In the genomic region with DNA sequence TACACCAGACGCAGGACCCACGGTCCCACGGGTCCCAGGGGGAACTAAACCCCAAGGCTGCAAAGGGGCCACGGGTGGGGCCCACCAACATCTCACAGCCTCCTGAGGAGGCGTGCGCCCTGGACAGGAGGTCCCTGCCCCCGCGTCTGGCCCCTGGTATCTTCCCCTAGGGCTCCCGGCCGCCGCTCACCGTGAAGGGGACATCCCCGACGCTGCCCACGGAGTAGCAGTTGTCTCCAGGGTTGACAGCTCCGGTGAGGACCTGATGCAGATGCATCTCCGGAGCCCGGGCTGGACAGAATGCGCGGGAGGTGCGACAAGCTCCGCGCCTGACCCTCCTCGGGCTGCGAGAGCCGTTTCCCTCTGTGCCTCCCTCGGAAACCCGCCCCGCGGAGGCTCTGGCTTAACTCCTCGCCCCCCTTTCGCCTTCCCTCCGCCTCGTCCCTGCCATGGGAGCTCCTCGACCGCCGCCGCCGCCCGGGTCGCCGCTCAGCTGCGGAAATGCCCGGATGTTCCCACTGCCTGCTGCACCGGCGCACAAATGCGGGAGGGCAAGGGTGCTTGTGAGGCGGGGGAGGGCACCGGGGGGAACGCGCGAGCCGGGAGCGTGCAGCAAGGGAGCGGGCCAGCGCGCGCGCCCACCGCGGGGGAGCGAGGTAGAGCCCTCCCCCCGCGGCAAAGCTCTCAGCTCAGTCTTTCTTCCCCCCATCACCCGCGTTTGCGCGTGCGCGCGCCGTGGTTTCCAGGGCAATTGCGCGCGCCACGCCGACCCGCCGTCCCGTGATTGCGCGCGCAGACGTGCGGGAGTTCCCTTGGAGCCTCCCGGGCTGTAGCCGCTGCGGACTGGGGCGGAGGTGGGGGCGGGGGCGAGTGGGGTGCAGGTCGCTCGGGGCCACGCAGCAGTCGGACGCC, we compare ENCODE assay signal across 1 cellular context.
A peak's percentile ranks its signal among the peaks of the same experiment; 100 is the strongest.
TF ChIP-seq lines count a peak whose summit lies in the region.

A gene with protein sequence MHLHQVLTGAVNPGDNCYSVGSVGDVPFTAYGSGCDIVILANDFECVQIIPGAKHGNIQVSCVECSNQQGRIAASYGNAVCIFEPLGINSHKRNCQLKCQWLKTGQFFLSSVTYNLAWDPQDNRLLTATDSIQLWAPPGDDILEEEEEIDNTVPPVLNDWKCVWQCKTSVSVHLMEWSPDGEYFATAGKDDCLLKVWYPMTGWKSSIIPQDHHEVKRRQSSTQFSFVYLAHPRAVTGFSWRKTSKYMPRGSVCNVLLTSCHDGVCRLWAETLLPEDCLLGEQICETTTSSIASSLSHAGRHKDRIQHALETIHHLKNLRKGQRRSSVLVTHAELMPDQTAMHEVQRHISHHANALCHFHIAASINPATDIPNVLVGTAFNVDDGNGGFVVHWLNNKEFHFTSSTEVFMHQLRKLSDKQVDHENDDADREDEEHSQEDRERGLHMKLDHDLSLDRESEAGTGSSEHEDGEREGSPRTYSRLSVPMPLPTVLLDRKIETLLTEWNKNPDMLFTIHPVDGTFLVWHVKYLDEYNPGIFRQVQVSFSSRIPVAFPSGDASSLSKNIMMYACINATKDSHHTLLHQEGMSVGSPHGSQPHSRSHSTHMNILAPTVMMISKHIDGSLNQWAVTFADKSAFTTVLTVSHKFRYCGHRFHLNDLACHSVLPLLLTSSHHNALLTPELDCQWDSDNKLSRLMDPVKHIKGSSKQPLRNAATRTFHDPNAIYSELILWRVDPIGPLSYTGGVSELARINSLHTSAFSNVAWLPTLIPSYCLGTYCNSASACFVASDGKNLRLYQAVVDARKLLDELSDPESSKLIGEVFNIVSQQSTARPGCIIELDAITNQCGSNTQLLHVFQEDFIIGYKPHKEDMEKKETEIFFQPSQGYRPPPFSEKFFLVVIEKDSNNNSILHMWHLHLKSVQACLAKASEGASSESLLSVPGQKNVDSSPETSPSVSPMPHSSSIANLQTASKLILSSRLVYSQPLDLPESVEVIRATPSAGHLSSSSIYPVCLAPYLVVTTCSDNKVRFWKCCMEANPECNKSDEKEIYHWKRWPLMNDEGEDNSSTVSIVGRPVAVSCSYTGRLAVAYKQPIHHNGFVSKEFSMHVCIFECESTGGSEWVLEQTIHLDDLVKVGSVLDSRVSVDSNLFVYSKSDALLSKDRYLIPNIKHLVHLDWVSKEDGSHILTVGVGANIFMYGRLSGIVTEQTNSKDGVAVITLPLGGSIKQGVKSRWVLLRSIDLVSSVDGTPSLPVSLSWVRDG (N-terminal part only) (minus strand): TSS at position 503 of the 912 bp plus-strand sequence. CDS start 226 bp downstream, at position 277.

TF ChIP-seq in HepG2, 621 proteins besides CTCF, POLR2A, EP300 and RAD21 (continued from another document and continues in another):
- TF ChIP-seq, protein P1, sequence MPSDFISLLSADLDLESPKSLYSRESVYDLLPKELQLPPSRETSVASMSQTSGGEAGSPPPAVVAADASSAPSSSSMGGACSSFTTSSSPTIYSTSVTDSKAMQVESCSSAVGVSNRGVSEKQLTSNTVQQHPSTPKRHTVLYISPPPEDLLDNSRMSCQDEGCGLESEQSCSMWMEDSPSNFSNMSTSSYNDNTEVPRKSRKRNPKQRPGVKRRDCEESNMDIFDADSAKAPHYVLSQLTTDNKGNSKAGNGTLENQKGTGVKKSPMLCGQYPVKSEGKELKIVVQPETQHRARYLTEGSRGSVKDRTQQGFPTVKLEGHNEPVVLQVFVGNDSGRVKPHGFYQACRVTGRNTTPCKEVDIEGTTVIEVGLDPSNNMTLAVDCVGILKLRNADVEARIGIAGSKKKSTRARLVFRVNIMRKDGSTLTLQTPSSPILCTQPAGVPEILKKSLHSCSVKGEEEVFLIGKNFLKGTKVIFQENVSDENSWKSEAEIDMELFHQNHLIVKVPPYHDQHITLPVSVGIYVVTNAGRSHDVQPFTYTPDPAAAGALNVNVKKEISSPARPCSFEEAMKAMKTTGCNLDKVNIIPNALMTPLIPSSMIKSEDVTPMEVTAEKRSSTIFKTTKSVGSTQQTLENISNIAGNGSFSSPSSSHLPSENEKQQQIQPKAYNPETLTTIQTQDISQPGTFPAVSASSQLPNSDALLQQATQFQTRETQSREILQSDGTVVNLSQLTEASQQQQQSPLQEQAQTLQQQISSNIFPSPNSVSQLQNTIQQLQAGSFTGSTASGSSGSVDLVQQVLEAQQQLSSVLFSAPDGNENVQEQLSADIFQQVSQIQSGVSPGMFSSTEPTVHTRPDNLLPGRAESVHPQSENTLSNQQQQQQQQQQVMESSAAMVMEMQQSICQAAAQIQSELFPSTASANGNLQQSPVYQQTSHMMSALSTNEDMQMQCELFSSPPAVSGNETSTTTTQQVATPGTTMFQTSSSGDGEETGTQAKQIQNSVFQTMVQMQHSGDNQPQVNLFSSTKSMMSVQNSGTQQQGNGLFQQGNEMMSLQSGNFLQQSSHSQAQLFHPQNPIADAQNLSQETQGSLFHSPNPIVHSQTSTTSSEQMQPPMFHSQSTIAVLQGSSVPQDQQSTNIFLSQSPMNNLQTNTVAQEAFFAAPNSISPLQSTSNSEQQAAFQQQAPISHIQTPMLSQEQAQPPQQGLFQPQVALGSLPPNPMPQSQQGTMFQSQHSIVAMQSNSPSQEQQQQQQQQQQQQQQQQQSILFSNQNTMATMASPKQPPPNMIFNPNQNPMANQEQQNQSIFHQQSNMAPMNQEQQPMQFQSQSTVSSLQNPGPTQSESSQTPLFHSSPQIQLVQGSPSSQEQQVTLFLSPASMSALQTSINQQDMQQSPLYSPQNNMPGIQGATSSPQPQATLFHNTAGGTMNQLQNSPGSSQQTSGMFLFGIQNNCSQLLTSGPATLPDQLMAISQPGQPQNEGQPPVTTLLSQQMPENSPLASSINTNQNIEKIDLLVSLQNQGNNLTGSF (CRISPR knock-in tag; IDR thresholded peaks at IDR 0.05), result no peak
- no peak for TF ChIP-seq HOXA3 (CRISPR knock-in tag; IDR thresholded peaks at IDR 0.05)
- TF ChIP-seq NFIC (IDR thresholded peaks at IDR 0.05; ENCODE audit: low read length), result no peak
- no peak for TF ChIP-seq CBX5 (CRISPR knock-in tag; IDR thresholded peaks at IDR 0.05; ENCODE audit: borderline replicate concordance)
- no peak for TF ChIP-seq ZNF282 (IDR thresholded peaks at IDR 0.05; ENCODE audit: partially characterized antibody)
- TF ChIP-seq, protein P2, sequence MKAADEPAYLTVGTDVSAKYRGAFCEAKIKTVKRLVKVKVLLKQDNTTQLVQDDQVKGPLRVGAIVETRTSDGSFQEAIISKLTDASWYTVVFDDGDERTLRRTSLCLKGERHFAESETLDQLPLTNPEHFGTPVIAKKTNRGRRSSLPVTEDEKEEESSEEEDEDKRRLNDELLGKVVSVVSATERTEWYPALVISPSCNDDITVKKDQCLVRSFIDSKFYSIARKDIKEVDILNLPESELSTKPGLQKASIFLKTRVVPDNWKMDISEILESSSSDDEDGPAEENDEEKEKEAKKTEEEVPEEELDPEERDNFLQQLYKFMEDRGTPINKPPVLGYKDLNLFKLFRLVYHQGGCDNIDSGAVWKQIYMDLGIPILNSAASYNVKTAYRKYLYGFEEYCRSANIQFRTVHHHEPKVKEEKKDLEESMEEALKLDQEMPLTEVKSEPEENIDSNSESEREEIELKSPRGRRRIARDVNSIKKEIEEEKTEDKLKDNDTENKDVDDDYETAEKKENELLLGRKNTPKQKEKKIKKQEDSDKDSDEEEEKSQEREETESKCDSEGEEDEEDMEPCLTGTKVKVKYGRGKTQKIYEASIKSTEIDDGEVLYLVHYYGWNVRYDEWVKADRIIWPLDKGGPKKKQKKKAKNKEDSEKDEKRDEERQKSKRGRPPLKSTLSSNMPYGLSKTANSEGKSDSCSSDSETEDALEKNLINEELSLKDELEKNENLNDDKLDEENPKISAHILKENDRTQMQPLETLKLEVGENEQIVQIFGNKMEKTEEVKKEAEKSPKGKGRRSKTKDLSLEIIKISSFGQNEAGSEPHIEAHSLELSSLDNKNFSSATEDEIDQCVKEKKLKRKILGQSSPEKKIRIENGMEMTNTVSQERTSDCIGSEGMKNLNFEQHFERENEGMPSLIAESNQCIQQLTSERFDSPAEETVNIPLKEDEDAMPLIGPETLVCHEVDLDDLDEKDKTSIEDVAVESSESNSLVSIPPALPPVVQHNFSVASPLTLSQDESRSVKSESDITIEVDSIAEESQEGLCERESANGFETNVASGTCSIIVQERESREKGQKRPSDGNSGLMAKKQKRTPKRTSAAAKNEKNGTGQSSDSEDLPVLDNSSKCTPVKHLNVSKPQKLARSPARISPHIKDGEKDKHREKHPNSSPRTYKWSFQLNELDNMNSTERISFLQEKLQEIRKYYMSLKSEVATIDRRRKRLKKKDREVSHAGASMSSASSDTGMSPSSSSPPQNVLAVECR (CRISPR knock-in tag; IDR thresholded peaks at IDR 0.05; ENCODE audit: borderline replicate concordance), result peak; percentile 81
- TF ChIP-seq ZKSCAN1 (IDR thresholded peaks at IDR 0.05; ENCODE audit: low read length), result no peak
- no peak for TF ChIP-seq ZNF720 (CRISPR knock-in tag; IDR thresholded peaks at IDR 0.05)
- TF ChIP-seq, protein P3, sequence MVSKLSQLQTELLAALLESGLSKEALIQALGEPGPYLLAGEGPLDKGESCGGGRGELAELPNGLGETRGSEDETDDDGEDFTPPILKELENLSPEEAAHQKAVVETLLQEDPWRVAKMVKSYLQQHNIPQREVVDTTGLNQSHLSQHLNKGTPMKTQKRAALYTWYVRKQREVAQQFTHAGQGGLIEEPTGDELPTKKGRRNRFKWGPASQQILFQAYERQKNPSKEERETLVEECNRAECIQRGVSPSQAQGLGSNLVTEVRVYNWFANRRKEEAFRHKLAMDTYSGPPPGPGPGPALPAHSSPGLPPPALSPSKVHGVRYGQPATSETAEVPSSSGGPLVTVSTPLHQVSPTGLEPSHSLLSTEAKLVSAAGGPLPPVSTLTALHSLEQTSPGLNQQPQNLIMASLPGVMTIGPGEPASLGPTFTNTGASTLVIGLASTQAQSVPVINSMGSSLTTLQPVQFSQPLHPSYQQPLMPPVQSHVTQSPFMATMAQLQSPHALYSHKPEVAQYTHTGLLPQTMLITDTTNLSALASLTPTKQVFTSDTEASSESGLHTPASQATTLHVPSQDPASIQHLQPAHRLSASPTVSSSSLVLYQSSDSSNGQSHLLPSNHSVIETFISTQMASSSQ (IDR thresholded peaks at IDR 0.05; ENCODE audit: low read depth), result no peak
- TF ChIP-seq, protein P3 (CRISPR knock-in tag; IDR thresholded peaks at IDR 0.05; ENCODE audit: borderline replicate concordance), result 0 out of 2 replicates have a peak, but pooled peaks have one; percentile 18
- TF ChIP-seq, protein P4, sequence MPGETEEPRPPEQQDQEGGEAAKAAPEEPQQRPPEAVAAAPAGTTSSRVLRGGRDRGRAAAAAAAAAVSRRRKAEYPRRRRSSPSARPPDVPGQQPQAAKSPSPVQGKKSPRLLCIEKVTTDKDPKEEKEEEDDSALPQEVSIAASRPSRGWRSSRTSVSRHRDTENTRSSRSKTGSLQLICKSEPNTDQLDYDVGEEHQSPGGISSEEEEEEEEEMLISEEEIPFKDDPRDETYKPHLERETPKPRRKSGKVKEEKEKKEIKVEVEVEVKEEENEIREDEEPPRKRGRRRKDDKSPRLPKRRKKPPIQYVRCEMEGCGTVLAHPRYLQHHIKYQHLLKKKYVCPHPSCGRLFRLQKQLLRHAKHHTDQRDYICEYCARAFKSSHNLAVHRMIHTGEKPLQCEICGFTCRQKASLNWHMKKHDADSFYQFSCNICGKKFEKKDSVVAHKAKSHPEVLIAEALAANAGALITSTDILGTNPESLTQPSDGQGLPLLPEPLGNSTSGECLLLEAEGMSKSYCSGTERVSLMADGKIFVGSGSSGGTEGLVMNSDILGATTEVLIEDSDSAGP (CRISPR knock-in tag; IDR thresholded peaks at IDR 0.05; ENCODE audit: borderline replicate concordance), result peak; percentile 84; the same call in 1 of the 2 replicates
- TF ChIP-seq, protein P5, sequence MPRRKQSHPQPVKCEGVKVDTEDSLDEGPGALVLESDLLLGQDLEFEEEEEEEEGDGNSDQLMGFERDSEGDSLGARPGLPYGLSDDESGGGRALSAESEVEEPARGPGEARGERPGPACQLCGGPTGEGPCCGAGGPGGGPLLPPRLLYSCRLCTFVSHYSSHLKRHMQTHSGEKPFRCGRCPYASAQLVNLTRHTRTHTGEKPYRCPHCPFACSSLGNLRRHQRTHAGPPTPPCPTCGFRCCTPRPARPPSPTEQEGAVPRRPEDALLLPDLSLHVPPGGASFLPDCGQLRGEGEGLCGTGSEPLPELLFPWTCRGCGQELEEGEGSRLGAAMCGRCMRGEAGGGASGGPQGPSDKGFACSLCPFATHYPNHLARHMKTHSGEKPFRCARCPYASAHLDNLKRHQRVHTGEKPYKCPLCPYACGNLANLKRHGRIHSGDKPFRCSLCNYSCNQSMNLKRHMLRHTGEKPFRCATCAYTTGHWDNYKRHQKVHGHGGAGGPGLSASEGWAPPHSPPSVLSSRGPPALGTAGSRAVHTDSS (CRISPR knock-in tag; conservative IDR thresholded peaks at IDR 0.05), result no peak
- TF ChIP-seq, protein P6, sequence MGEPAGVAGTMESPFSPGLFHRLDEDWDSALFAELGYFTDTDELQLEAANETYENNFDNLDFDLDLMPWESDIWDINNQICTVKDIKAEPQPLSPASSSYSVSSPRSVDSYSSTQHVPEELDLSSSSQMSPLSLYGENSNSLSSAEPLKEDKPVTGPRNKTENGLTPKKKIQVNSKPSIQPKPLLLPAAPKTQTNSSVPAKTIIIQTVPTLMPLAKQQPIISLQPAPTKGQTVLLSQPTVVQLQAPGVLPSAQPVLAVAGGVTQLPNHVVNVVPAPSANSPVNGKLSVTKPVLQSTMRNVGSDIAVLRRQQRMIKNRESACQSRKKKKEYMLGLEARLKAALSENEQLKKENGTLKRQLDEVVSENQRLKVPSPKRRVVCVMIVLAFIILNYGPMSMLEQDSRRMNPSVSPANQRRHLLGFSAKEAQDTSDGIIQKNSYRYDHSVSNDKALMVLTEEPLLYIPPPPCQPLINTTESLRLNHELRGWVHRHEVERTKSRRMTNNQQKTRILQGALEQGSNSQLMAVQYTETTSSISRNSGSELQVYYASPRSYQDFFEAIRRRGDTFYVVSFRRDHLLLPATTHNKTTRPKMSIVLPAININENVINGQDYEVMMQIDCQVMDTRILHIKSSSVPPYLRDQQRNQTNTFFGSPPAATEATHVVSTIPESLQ (CRISPR knock-in tag; conservative IDR thresholded peaks at IDR 0.05), result 0 out of 2 replicates have a peak, but pooled peaks have one; percentile 29
- 0 out of 2 replicates have a peak, but pooled peaks have one; percentile 63 for TF ChIP-seq ZFP90 (CRISPR knock-in tag; IDR thresholded peaks at IDR 0.05; ENCODE audit: borderline replicate concordance)
- TF ChIP-seq, protein P7, sequence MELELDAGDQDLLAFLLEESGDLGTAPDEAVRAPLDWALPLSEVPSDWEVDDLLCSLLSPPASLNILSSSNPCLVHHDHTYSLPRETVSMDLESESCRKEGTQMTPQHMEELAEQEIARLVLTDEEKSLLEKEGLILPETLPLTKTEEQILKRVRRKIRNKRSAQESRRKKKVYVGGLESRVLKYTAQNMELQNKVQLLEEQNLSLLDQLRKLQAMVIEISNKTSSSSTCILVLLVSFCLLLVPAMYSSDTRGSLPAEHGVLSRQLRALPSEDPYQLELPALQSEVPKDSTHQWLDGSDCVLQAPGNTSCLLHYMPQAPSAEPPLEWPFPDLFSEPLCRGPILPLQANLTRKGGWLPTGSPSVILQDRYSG (CRISPR knock-in tag; IDR thresholded peaks at IDR 0.05), result no peak
